In genomic region chr3:141050913-141051632, GRCh38 we compare ENCODE assay signal across 9 cellular contexts. TPM values are rescaled to one million over a fixed set of nuclear protein-coding genes. Genes with fewer than 3 reads are reported as not detected.
A peak's percentile ranks its signal among the peaks of the same experiment; 100 is the strongest.
DNase-seq lines count a peak whose midpoint lies in the region; ATAC-seq and TF ChIP-seq lines count a peak whose summit lies in the region.
"Had no signal": no experiment of that assay in that cellular context is flagged by ENCODE, and none has a peak within 500 bp of the region (broad histone marks: within the 10 kb centered on the region; RNA-seq: fewer than 3 reads in every experiment).

Gene SPSB4, plus strand, starts transcription at chr3:141051347. Its CDS starts 14,758 bp downstream, at chr3:141066105.

- H4K8ac ChIP-seq in mesendoderm (ENCODE audit: low read depth, low read length), result no peak within 1 kb of the TSS

- H3K4ac ChIP-seq in mesendoderm (ENCODE audit: low read depth, low read length), result peak within 1 kb of the TSS; percentile 26

- peaks cover 15% of the 10 kb centered on the region for H3K79me2 ChIP-seq in mesendoderm (ENCODE audit: control insufficient read depth, insufficient read depth, low read length)

- peak within 1 kb of the TSS; percentile 87 for H3K56ac ChIP-seq in mesendoderm (ENCODE audit: low read length)

- H3K9ac ChIP-seq in mesendoderm (ENCODE audit: low read length), result peak within 1 kb of the TSS; percentile 81

- peaks cover 0 to 75% (median 38%) of the 10 kb centered on the region in 45 donors for H3K27me3 ChIP-seq in dorsolateral prefrontal cortex
- H3K27me3 ChIP-seq in mesendoderm (ENCODE audit: insufficient read depth, low read length, poor library complexity), result no peaks in the 10 kb centered on the region

- H3K4me1 ChIP-seq in mesendoderm (ENCODE audit: control insufficient read depth, low read depth, low read length) (no peaks in the 10 kb centered on the region), urinary bladder (ENCODE audit: insufficient read depth) (no peaks in the 10 kb centered on the region)

- H3K36me3 ChIP-seq in mesendoderm (ENCODE audit: control insufficient read depth, insufficient read depth, low read length) (no peaks in the 10 kb centered on the region), urinary bladder (ENCODE audit: insufficient read depth) (no peaks in the 10 kb centered on the region)

- intact Hi-C loops in dorsolateral prefrontal cortex (cut with DNase I), result no loop called here

- H2AK5ac ChIP-seq in mesendoderm (ENCODE audit: low read length), result no peak within 1 kb of the TSS

- H2BK5ac ChIP-seq in mesendoderm (ENCODE audit: low read length), result no peak within 1 kb of the TSS

- peak in 19 of 56 donors; percentile 11 to 43 (median 20) for TF ChIP-seq CTCF in dorsolateral prefrontal cortex (IDR thresholded peaks at IDR 0.05 in 54 of 56, conservative IDR thresholded peaks at IDR 0.05 in 2 of 56; ENCODE audit: low read depth in 1 of 56, partially characterized antibody in 56 of 56)

- H3K4me2 ChIP-seq in mesendoderm (ENCODE audit: low read length), result peak within 1 kb of the TSS; percentile 99

- H3K18ac ChIP-seq in mesendoderm (ENCODE audit: low read length), result peak within 1 kb of the TSS; percentile 72

- no peak within 1 kb of the TSS for H2BK120ac ChIP-seq in mesendoderm (ENCODE audit: low read depth, low read length)

- H3K4me3 ChIP-seq in dorsolateral prefrontal cortex (peak within 1 kb of the TSS; percentile 17 to 70 (median 51)), mesendoderm (ENCODE audit: low read length) (peak within 1 kb of the TSS; percentile 70), urinary bladder (ENCODE audit: low read depth, low read length) (peak within 1 kb of the TSS; percentile 41)

- no CpG with 5 or more reads among the region's 80 CpGs for WGBS in mesendoderm (ENCODE audit: extremely low coverage, insufficient coverage, low lambda C conversion rate)
- 1% methylated on average over 80 of the region's 80 CpGs for WGBS in urinary bladder

- peaks cover 3% of the 10 kb centered on the region for H3K79me1 ChIP-seq in mesendoderm (ENCODE audit: low read length)

- peak within 1 kb of the TSS; percentile 95 for H3K23ac ChIP-seq in mesendoderm (ENCODE audit: low read length)

- no peak for ATAC-seq in GM18511 (IDR thresholded peaks at IDR 0.05; ENCODE audit: unreplicated experiment)

- H2BK15ac ChIP-seq in mesendoderm (replicated peaks; ENCODE audit: low read depth), result no peak within 1 kb of the TSS

- peak; percentile 72 for DNase-seq in COLO668 (lab: John Stamatoyannopoulos, UW; ENCODE audit: unreplicated experiment)
- peak; percentile 73 for DNase-seq in HuH-7 (ENCODE audit: low spot score)
- DNase-seq in SHP77 treated with DMSO at 0.1 percent for 48 hours (lab: John Stamatoyannopoulos, UW), result peak; percentile 18
- DNase-seq in dorsolateral prefrontal cortex, result peak in 1 of 10 donors; percentile 47
- peak; percentile 97 for DNase-seq in mesendoderm
- no peak for DNase-seq in Ammon's horn (ENCODE audit: low spot score)

- H3K27ac ChIP-seq in dorsolateral prefrontal cortex (no peak within 1 kb of the TSS), mesendoderm (ENCODE audit: low read depth, low read length) (peak within 1 kb of the TSS; percentile 76), urinary bladder (ENCODE audit: low read depth) (no peak within 1 kb of the TSS)

- H4K5ac ChIP-seq in mesendoderm (ENCODE audit: low read length), result no peak within 1 kb of the TSS

RNA-seq across cellular contexts. Expression of gene SPSB4, which starts in this region (rescaled TPM):
- 1 to 10 TPM in 115 of 120 experiments, under 1 TPM in 5; 0.61 to 6.1 (median 2.3) TPM for total RNA-seq in dorsolateral prefrontal cortex
- 23.3 TPM for polyA plus RNA-seq in mesendoderm (2013, experiment 1 of 2)
- polyA plus RNA-seq in mesendoderm (2013, experiment 2 of 2), result 23.3 TPM
- 5.6 TPM for total RNA-seq in urinary bladder
- 0.29 TPM for polyA plus RNA-seq in urinary bladder
- total RNA-seq: HT1080 had no signal
